ENCODE assay signal across 8 cellular contexts in the genomic region with DNA sequence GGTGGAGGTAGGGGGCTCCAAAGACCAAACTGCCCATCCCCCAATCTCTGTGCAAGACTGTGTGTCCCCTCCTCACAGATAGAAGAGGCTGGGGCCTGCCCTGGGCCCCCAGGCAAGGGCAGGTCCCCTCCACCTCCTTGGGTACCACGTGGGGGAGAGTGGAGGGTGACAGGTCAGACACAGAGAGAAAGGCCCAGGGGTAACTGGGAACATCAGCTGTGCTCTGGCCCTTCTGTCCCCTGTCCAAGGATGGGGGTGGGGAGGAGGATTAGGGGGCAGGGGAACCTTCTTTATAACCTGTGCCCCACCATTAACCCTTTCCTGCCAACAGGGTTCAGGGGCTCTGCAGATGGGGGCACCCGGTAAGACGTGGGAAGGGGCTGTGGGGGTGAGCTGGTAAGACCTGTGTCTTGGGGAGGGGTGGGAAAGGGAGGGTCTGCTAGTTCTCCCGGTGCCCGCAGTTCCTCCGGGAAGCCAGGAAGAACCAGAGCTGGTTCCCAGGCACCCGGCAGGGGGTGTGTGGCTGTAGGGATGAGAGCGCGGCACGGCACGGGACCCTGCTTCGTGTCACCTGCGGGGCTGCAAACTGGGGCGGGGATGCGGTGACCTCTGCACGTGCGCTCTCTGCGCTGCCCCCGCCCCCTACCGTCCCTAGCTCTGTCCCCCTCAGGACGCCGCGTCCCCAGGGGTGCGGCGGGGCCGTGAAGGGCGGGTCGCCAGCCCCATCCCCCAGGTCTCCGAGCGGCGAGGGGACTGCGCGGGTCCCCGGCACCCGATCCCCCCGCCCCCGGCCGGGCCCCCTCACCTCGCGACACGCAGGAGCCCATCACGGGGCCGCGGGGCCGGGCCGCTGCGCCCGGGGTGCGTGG. TPM values are rescaled to one million over a fixed set of nuclear protein-coding genes. Genes with fewer than 3 reads are reported as not detected.
DNase-seq lines count a peak whose midpoint lies in the region; ATAC-seq and TF ChIP-seq lines count a peak whose summit lies in the region.

No MANE protein-coding gene starts in this region.

- H3K27me3 Mint-ChIP-seq in natural killer cell (ENCODE audit: low read depth in 2 of 2) = peaks cover 10 to 21% of the 10 kb centered on the region in 2 donors
- peaks cover 12 to 19% of the 10 kb centered on the region in 2 donors for H3K27me3 Mint-ChIP-seq in natural killer cell treated with Interleukin-12 subunit alpha and Interleukin-12 subunit beta and Interleukin-15 and Interleukin-18, amount 100 ng/mL, for 72 hours
- H3K27me3 Mint-ChIP-seq in activated T-helper 2 cell treated with anti-CD3 and anti-CD28 coated beads, Interferon-gamma antibody, Interleukin-2, Interleukin-4, amounts not matched to agents 10 μg/mL and 5 μg/mL and 100 μg/mL, durations not matched to agents 14 hours and 24 hours and 36 hours (ENCODE audit: low read depth) = peaks cover 20% of the 10 kb centered on the region

- H3K36me3 ChIP-seq in uterus = no peaks in the 10 kb centered on the region

- no peaks in the 10 kb centered on the region for H3K9me3 ChIP-seq in uterus

- no peaks in the 10 kb centered on the region for H3K27me3 ChIP-seq in uterus

- no peak overlapping the region for H3K27ac Mint-ChIP-seq in natural killer cell
- no peak overlapping the region for H3K27ac Mint-ChIP-seq in natural killer cell treated with Interleukin-12 subunit alpha and Interleukin-12 subunit beta and Interleukin-15 and Interleukin-18, amount 100 ng/mL, for 72 hours
- no peak overlapping the region for H3K27ac Mint-ChIP-seq in activated T-helper 2 cell treated with anti-CD3 and anti-CD28 coated beads, Interferon-gamma antibody, Interleukin-2, Interleukin-4, amounts not matched to agents 10 μg/mL and 5 μg/mL and 100 μg/mL, durations not matched to agents 14 hours and 24 hours and 36 hours

- DNase-seq in natural killer cell = no peak
- DNase-seq in natural killer cell treated with Interleukin-12 subunit alpha and Interleukin-12 subunit beta and Interleukin-15 and Interleukin-18, amount 100 ng/mL, for 72 hours (ENCODE audit: low spot score) = no peak
- DNase-seq in activated T-helper 2 cell treated with anti-CD3 and anti-CD28 coated beads, Interferon-gamma antibody, Interleukin-2, Interleukin-4, amounts not matched to agents 10 μg/mL and 5 μg/mL and 100 μg/mL, durations not matched to agents 14 hours and 24 hours and 36 hours (ENCODE audit: low spot score) = no peak
- DNase-seq in islet precursor cell = peak; percentile 63
- DNase-seq in uterus = no peak
- no peak for DNase-seq in stimulated activated CD4-positive, alpha-beta T cell treated with anti-CD3 and anti-CD28 coated beads, Interleukin-4, amount 100 ng/mL, for 4 hours

- H3K4me1 Mint-ChIP-seq in natural killer cell = peaks cover 5 to 17% of the 10 kb centered on the region in 2 donors
- H3K4me1 Mint-ChIP-seq in natural killer cell treated with Interleukin-12 subunit alpha and Interleukin-12 subunit beta and Interleukin-15 and Interleukin-18, amount 100 ng/mL, for 72 hours (ENCODE audit: low read depth in 2 of 2) = peaks cover 13 to 17% of the 10 kb centered on the region in 2 donors
- H3K4me1 Mint-ChIP-seq in activated T-helper 2 cell treated with anti-CD3 and anti-CD28 coated beads, Interferon-gamma antibody, Interleukin-2, Interleukin-4, amounts not matched to agents 10 μg/mL and 5 μg/mL and 100 μg/mL, durations not matched to agents 14 hours and 24 hours and 36 hours (ENCODE audit: low read depth) = peaks cover 18% of the 10 kb centered on the region

- no peaks in the 10 kb centered on the region for H3K36me3 Mint-ChIP-seq in natural killer cell
- no peaks in the 10 kb centered on the region for H3K36me3 Mint-ChIP-seq in natural killer cell treated with Interleukin-12 subunit alpha and Interleukin-12 subunit beta and Interleukin-15 and Interleukin-18, amount 100 ng/mL, for 72 hours
- no peaks in the 10 kb centered on the region for H3K36me3 Mint-ChIP-seq in activated T-helper 2 cell treated with anti-CD3 and anti-CD28 coated beads, Interferon-gamma antibody, Interleukin-2, Interleukin-4, amounts not matched to agents 10 μg/mL and 5 μg/mL and 100 μg/mL, durations not matched to agents 14 hours and 24 hours and 36 hours (ENCODE audit: low read depth)

- H3K9me3 Mint-ChIP-seq in natural killer cell = no peaks in the 10 kb centered on the region
- H3K9me3 Mint-ChIP-seq in natural killer cell treated with Interleukin-12 subunit alpha and Interleukin-12 subunit beta and Interleukin-15 and Interleukin-18, amount 100 ng/mL, for 72 hours = no peaks in the 10 kb centered on the region
- no peaks in the 10 kb centered on the region for H3K9me3 Mint-ChIP-seq in activated T-helper 2 cell treated with anti-CD3 and anti-CD28 coated beads, Interferon-gamma antibody, Interleukin-2, Interleukin-4, amounts not matched to agents 10 μg/mL and 5 μg/mL and 100 μg/mL, durations not matched to agents 14 hours and 24 hours and 36 hours

- no peak for TF ChIP-seq POLR2A in uterus (IDR thresholded peaks at IDR 0.05)

- ATAC-seq in natural killer cell = peak in 2 of 3 donors; percentile 17 to 24
- no peak for ATAC-seq in natural killer cell treated with Interleukin-12 subunit alpha and Interleukin-12 subunit beta and Interleukin-15 and Interleukin-18, amount 100 ng/mL, for 72 hours
- no peak for ATAC-seq in HG02610 (IDR thresholded peaks at IDR 0.05; ENCODE audit: unreplicated experiment)
- no peak for ATAC-seq in HG03520 (IDR thresholded peaks at IDR 0.05; ENCODE audit: unreplicated experiment)

- TF ChIP-seq CTCF in natural killer cell (IDR thresholded peaks at IDR 0.05) (no peak), uterus (IDR thresholded peaks at IDR 0.05) (no peak)

- peaks cover 4 to 11% of the 10 kb centered on the region in 2 donors for H3K4me1 ChIP-seq in uterus

- peak overlapping the region; percentile 25 to 40 for H3K4me3 ChIP-seq in uterus

- H3K27ac ChIP-seq in uterus = peak overlapping the region in 1 of 2 donors; percentile 12

- H3K4me3 Mint-ChIP-seq in natural killer cell = no peak overlapping the region
- no peak overlapping the region for H3K4me3 Mint-ChIP-seq in natural killer cell treated with Interleukin-12 subunit alpha and Interleukin-12 subunit beta and Interleukin-15 and Interleukin-18, amount 100 ng/mL, for 72 hours
- peak overlapping the region; percentile 17 for H3K4me3 Mint-ChIP-seq in activated T-helper 2 cell treated with anti-CD3 and anti-CD28 coated beads, Interferon-gamma antibody, Interleukin-2, Interleukin-4, amounts not matched to agents 10 μg/mL and 5 μg/mL and 100 μg/mL, durations not matched to agents 14 hours and 24 hours and 36 hours (ENCODE audit: low read depth)

- intact Hi-C loops in natural killer cell (cut with micrococcal nuclease) (no loop called here), uterus (cut with DNase I; ENCODE audit: low total_unique reads) (loop anchor here (5.0 to 10.0 kb wide), 2 partner anchors 51 to 172 kb away; a partner anchor contains a TSS)
- intact Hi-C loops in activated T-helper 2 cell treated with anti-CD3 and anti-CD28 coated beads, Interferon-gamma antibody, Interleukin-2, Interleukin-4, amounts not matched to agents 10 μg/mL and 5 μg/mL and 100 μg/mL, durations not matched to agents 14 hours and 24 hours and 36 hours (cut with micrococcal nuclease) = no loop called here

RNA-seq across cellular contexts. Expression of a gene that starts 0.6 kb away (rescaled TPM):
- not detected for total RNA-seq in natural killer cell
- total RNA-seq in natural killer cell treated with Interleukin-12 subunit alpha and Interleukin-12 subunit beta and Interleukin-15 and Interleukin-18, amount 100 ng/mL, for 72 hours = not detected
- 1.4 and 1.8 TPM in 2 replicates for total RNA-seq in activated T-helper 2 cell treated with anti-CD3 and anti-CD28 coated beads, Interferon-gamma antibody, Interleukin-2, Interleukin-4, amounts not matched to agents 10 μg/mL and 5 μg/mL and 100 μg/mL, durations not matched to agents 14 hours and 24 hours and 36 hours
- under 1 TPM in 2 of 4 donors, not detected in 2; 0.28 to 0.85 TPM for total RNA-seq in uterus

RNA-seq across cellular contexts. Expression of a gene that starts 29.3 kb away (rescaled TPM):
- not detected for total RNA-seq in natural killer cell
- not detected for total RNA-seq in natural killer cell treated with Interleukin-12 subunit alpha and Interleukin-12 subunit beta and Interleukin-15 and Interleukin-18, amount 100 ng/mL, for 72 hours
- not detected in 2 replicates for total RNA-seq in activated T-helper 2 cell treated with anti-CD3 and anti-CD28 coated beads, Interferon-gamma antibody, Interleukin-2, Interleukin-4, amounts not matched to agents 10 μg/mL and 5 μg/mL and 100 μg/mL, durations not matched to agents 14 hours and 24 hours and 36 hours
- total RNA-seq in uterus = 1 to 10 TPM in 2 of 4 donors, under 1 TPM in 1, not detected in 1; 0.41 to 1.9 (median 1.2) TPM

RNA-seq across cellular contexts. Expression of a gene that starts 51.0 kb away (rescaled TPM):
- total RNA-seq in natural killer cell = under 1 TPM in 2 of 3 donors, not detected in 1; 0.16 to 0.33 TPM
- under 1 TPM in 1 of 2 donors, not detected in 1; 0.24 TPM for total RNA-seq in natural killer cell treated with Interleukin-12 subunit alpha and Interleukin-12 subunit beta and Interleukin-15 and Interleukin-18, amount 100 ng/mL, for 72 hours
- not detected in 2 replicates for total RNA-seq in activated T-helper 2 cell treated with anti-CD3 and anti-CD28 coated beads, Interferon-gamma antibody, Interleukin-2, Interleukin-4, amounts not matched to agents 10 μg/mL and 5 μg/mL and 100 μg/mL, durations not matched to agents 14 hours and 24 hours and 36 hours
- 1 to 10 TPM in 1 of 4 donors, not detected in 3; 2.9 TPM for total RNA-seq in uterus

RNA-seq across cellular contexts. Expression of a gene that starts 55.0 kb away (rescaled TPM):
- total RNA-seq in natural killer cell (not detected), uterus (100 to 1,000 TPM in 1 of 4 donors, 10 to 100 TPM in 2, 1 to 10 TPM in 1; 8.7 to 283 (median 22.6) TPM)
- not detected for total RNA-seq in natural killer cell treated with Interleukin-12 subunit alpha and Interleukin-12 subunit beta and Interleukin-15 and Interleukin-18, amount 100 ng/mL, for 72 hours
- total RNA-seq in activated T-helper 2 cell treated with anti-CD3 and anti-CD28 coated beads, Interferon-gamma antibody, Interleukin-2, Interleukin-4, amounts not matched to agents 10 μg/mL and 5 μg/mL and 100 μg/mL, durations not matched to agents 14 hours and 24 hours and 36 hours = not detected in 2 replicates

Comparison
In these comparisons a context has a peak if more than half of its experiments do, and no peak if none do; other contexts are left out.
1. ATAC-seq: peak in natural killer cell (2 of 3); none in natural killer cell treated with Interleukin-12 subunit alpha and Interleukin-12 subunit beta and Interleukin-15 and Interleukin-18, amount 100 ng/mL, for 72 hours (0 of 2), HG02610 (single experiment) and HG03520 (single experiment).